In the genomic region with DNA sequence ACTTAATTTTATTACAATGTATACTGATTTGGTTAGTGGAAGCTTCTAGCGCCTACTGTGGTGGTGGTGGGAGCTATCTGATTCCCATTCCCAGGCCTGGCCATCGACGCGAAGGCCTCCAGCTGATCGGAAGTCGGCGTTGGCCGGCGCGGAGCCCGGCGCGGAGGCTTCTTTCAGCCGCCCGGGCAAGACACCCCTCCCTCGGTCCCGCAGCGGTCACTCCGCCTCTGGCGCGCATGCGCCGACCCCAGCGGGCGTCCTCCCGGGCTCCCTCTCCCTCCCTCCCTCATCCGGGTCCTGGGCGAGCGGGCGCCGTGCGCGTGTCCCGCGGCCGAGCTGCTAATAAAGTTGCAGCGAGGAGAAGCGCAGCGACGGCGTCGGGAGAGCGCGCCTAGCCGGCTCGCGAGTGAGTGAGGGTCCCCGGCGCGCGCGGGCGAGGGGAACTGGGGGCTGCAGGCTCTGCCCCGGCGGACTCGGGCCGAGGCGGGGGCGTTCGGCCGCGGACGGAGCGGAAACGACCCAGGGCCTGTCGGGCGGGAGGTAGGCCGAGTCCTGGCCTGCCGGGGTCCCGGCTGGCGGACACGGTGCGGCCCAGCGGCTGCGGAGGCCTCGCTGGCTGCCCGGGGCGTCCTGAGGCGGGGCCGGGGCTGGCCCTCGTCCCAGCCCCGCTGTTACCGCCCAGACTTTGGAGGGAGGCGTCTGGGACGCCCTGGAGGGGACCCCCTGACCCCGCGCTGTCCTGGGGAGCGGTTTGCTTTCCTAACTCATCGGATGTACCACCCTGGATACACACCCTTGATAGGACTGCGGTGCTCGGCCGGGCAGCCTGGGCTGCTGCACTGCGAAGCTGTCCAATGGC, we compare ENCODE assay signal across 1 cellular context.
TF ChIP-seq lines count a peak whose summit lies in the region.

SMAD5 (plus strand) TSS at position 289 of the 859 bp plus-strand sequence. CDS start 20,916 bp downstream, outside the sequence.

TF ChIP-seq in HepG2, 621 proteins besides CTCF, POLR2A, EP300 and RAD21 (continued from another document and continues in another):
- peak; percentile 56; the same call in 1 of the 2 replicates for TF ChIP-seq TMF1 (CRISPR knock-in tag; IDR thresholded peaks at IDR 0.05; ENCODE audit: low read depth)
- TF ChIP-seq, protein P1, sequence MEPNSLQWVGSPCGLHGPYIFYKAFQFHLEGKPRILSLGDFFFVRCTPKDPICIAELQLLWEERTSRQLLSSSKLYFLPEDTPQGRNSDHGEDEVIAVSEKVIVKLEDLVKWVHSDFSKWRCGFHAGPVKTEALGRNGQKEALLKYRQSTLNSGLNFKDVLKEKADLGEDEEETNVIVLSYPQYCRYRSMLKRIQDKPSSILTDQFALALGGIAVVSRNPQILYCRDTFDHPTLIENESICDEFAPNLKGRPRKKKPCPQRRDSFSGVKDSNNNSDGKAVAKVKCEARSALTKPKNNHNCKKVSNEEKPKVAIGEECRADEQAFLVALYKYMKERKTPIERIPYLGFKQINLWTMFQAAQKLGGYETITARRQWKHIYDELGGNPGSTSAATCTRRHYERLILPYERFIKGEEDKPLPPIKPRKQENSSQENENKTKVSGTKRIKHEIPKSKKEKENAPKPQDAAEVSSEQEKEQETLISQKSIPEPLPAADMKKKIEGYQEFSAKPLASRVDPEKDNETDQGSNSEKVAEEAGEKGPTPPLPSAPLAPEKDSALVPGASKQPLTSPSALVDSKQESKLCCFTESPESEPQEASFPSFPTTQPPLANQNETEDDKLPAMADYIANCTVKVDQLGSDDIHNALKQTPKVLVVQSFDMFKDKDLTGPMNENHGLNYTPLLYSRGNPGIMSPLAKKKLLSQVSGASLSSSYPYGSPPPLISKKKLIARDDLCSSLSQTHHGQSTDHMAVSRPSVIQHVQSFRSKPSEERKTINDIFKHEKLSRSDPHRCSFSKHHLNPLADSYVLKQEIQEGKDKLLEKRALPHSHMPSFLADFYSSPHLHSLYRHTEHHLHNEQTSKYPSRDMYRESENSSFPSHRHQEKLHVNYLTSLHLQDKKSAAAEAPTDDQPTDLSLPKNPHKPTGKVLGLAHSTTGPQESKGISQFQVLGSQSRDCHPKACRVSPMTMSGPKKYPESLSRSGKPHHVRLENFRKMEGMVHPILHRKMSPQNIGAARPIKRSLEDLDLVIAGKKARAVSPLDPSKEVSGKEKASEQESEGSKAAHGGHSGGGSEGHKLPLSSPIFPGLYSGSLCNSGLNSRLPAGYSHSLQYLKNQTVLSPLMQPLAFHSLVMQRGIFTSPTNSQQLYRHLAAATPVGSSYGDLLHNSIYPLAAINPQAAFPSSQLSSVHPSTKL (CRISPR knock-in tag; IDR thresholded peaks at IDR 0.05) = peak; percentile 67
- TF ChIP-seq GPN1 (CRISPR knock-in tag; IDR thresholded peaks at IDR 0.05; ENCODE audit: borderline replicate concordance) = 0 out of 2 replicates have a peak, but pooled peaks have one; percentile 16
- TF ChIP-seq SIN3B (IDR thresholded peaks at IDR 0.05; ENCODE audit: low read length) = no peak
- TF ChIP-seq ZSCAN30 (CRISPR knock-in tag; IDR thresholded peaks at IDR 0.05) = no peak; the same call in 1 of the 2 replicates
- peak; percentile 47; the same call in 1 of the 2 replicates for TF ChIP-seq HIVEP1 (CRISPR knock-in tag; IDR thresholded peaks at IDR 0.05)
- no peak for TF ChIP-seq ZNF615 (CRISPR knock-in tag; IDR thresholded peaks at IDR 0.05; ENCODE audit: borderline replicate concordance)
- TF ChIP-seq ZNF280D (CRISPR knock-in tag; IDR thresholded peaks at IDR 0.05) = no peak
- TF ChIP-seq HNRNPL (IDR thresholded peaks at IDR 0.05; ENCODE audit: low read depth, low read length) = no peak
- peak; percentile 22; the same call in 1 of the 2 replicates for TF ChIP-seq ZNF296 (CRISPR knock-in tag; conservative IDR thresholded peaks at IDR 0.05)
- TF ChIP-seq ZNF354B (CRISPR knock-in tag; IDR thresholded peaks at IDR 0.05) = no peak
- TF ChIP-seq ZNF24 (IDR thresholded peaks at IDR 0.05) = no peak
- no peak for TF ChIP-seq FOXO1 (CRISPR knock-in tag; IDR thresholded peaks at IDR 0.05)
- TF ChIP-seq PAF1 (CRISPR knock-in tag; IDR thresholded peaks at IDR 0.05) = no peak
- peak; percentile 61 for TF ChIP-seq HOMEZ (CRISPR knock-in tag; IDR thresholded peaks at IDR 0.05; ENCODE audit: low read depth)
- TF ChIP-seq ZNF253 (CRISPR knock-in tag; IDR thresholded peaks at IDR 0.05; ENCODE audit: borderline replicate concordance) = no peak
- TF ChIP-seq ZFP36L2 (CRISPR knock-in tag; IDR thresholded peaks at IDR 0.05) = no peak
- TF ChIP-seq MAFK (conservative IDR thresholded peaks at IDR 0.05 in 1 of 2, IDR thresholded peaks at IDR 0.05 in 1 of 2; ENCODE audit: low read length in 2 of 2) = no peak
- peak; percentile 93 for TF ChIP-seq SAP130 (CRISPR knock-in tag; IDR thresholded peaks at IDR 0.05; ENCODE audit: low read depth)
- TF ChIP-seq, protein P2, sequence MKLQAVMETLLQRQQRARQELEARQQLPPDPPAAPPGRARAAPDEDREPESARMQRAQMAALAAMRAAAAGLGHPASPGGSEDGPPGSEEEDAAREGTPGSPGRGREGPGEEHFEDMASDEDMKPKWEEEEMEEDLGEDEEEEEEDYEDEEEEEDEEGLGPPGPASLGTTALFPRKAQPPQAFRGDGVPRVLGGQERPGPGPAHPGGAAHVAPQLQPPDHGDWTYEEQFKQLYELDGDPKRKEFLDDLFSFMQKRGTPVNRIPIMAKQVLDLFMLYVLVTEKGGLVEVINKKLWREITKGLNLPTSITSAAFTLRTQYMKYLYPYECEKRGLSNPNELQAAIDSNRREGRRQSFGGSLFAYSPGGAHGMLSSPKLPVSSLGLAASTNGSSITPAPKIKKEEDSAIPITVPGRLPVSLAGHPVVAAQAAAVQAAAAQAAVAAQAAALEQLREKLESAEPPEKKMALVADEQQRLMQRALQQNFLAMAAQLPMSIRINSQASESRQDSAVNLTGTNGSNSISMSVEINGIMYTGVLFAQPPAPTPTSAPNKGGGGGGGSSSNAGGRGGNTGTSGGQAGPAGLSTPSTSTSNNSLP (IDR thresholded peaks at IDR 0.05; ENCODE audit: low read depth, low read length) = no peak
- peak; percentile 91 for TF ChIP-seq RNF2 (conservative IDR thresholded peaks at IDR 0.05; ENCODE audit: low read depth)
- TF ChIP-seq POLR2AphosphoS2 (IDR thresholded peaks at IDR 0.05; ENCODE audit: low read depth, low read length) = peak; percentile 72; the same call in 1 of the 2 replicates
- peak; percentile 65; the same call in 1 of the 2 replicates for TF ChIP-seq ZNF12 (CRISPR knock-in tag; IDR thresholded peaks at IDR 0.05)
- TF ChIP-seq, protein P3, sequence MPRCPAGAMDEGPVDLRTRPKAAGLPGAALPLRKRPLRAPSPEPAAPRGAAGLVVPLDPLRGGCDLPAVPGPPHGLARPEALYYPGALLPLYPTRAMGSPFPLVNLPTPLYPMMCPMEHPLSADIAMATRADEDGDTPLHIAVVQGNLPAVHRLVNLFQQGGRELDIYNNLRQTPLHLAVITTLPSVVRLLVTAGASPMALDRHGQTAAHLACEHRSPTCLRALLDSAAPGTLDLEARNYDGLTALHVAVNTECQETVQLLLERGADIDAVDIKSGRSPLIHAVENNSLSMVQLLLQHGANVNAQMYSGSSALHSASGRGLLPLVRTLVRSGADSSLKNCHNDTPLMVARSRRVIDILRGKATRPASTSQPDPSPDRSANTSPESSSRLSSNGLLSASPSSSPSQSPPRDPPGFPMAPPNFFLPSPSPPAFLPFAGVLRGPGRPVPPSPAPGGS (CRISPR knock-in tag; IDR thresholded peaks at IDR 0.05) = peak; percentile 85
- TF ChIP-seq CREM (IDR thresholded peaks at IDR 0.05) = no peak
- no peak for TF ChIP-seq CREM (CRISPR knock-in tag; IDR thresholded peaks at IDR 0.05)
- peak; percentile 88; the same call in 1 of the 2 replicates for TF ChIP-seq ZNF510 (CRISPR knock-in tag; IDR thresholded peaks at IDR 0.05; ENCODE audit: low read depth)
- TF ChIP-seq AGO1 (IDR thresholded peaks at IDR 0.05; ENCODE audit: low read depth, low read length, poor library complexity, severe bottlenecking) = no peak
- TF ChIP-seq ZNF33A (CRISPR knock-in tag; IDR thresholded peaks at IDR 0.05; ENCODE audit: borderline replicate concordance) = no peak
- TF ChIP-seq ZNF607 (CRISPR knock-in tag; IDR thresholded peaks at IDR 0.05; ENCODE audit: borderline replicate concordance) = peak; percentile 94
- peak; percentile 97 for TF ChIP-seq ZNF589 (CRISPR knock-in tag; conservative IDR thresholded peaks at IDR 0.05)
- peak; percentile 82 for TF ChIP-seq GATAD1 (CRISPR knock-in tag; IDR thresholded peaks at IDR 0.05)
- no peak for TF ChIP-seq ZNF720 (CRISPR knock-in tag; IDR thresholded peaks at IDR 0.05)
- 0 out of 2 replicates have a peak, but pooled peaks have one; percentile 45 for TF ChIP-seq RFXAP (CRISPR knock-in tag; IDR thresholded peaks at IDR 0.05; ENCODE audit: borderline replicate concordance)
- no peak for TF ChIP-seq HMG20B (CRISPR knock-in tag; conservative IDR thresholded peaks at IDR 0.05)
- no peak for TF ChIP-seq PCBP2 (optimal IDR thresholded peaks at IDR 0.05; ENCODE audit: low read depth, low read length, poor library complexity, severe bottlenecking)
- TF ChIP-seq, protein P4, sequence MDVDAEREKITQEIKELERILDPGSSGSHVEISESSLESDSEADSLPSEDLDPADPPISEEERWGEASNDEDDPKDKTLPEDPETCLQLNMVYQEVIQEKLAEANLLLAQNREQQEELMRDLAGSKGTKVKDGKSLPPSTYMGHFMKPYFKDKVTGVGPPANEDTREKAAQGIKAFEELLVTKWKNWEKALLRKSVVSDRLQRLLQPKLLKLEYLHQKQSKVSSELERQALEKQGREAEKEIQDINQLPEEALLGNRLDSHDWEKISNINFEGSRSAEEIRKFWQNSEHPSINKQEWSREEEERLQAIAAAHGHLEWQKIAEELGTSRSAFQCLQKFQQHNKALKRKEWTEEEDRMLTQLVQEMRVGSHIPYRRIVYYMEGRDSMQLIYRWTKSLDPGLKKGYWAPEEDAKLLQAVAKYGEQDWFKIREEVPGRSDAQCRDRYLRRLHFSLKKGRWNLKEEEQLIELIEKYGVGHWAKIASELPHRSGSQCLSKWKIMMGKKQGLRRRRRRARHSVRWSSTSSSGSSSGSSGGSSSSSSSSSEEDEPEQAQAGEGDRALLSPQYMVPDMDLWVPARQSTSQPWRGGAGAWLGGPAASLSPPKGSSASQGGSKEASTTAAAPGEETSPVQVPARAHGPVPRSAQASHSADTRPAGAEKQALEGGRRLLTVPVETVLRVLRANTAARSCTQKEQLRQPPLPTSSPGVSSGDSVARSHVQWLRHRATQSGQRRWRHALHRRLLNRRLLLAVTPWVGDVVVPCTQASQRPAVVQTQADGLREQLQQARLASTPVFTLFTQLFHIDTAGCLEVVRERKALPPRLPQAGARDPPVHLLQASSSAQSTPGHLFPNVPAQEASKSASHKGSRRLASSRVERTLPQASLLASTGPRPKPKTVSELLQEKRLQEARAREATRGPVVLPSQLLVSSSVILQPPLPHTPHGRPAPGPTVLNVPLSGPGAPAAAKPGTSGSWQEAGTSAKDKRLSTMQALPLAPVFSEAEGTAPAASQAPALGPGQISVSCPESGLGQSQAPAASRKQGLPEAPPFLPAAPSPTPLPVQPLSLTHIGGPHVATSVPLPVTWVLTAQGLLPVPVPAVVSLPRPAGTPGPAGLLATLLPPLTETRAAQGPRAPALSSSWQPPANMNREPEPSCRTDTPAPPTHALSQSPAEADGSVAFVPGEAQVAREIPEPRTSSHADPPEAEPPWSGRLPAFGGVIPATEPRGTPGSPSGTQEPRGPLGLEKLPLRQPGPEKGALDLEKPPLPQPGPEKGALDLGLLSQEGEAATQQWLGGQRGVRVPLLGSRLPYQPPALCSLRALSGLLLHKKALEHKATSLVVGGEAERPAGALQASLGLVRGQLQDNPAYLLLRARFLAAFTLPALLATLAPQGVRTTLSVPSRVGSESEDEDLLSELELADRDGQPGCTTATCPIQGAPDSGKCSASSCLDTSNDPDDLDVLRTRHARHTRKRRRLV (CRISPR knock-in tag; IDR thresholded peaks at IDR 0.05) = no peak; the same call in 1 of the 2 replicates
- no peak for TF ChIP-seq ZNF20 (CRISPR knock-in tag; IDR thresholded peaks at IDR 0.05)
- no peak for TF ChIP-seq DBP (CRISPR knock-in tag; IDR thresholded peaks at IDR 0.05; ENCODE audit: not compliant biosample characterization)
- peak; percentile 74; the same call in 1 of the 2 replicates for TF ChIP-seq ZSCAN9 (CRISPR knock-in tag; IDR thresholded peaks at IDR 0.05; ENCODE audit: borderline replicate concordance)
- TF ChIP-seq ZNF235 (CRISPR knock-in tag; IDR thresholded peaks at IDR 0.05; ENCODE audit: borderline replicate concordance) = no peak
- peak; percentile 92 for TF ChIP-seq HES4 (CRISPR knock-in tag; IDR thresholded peaks at IDR 0.05; ENCODE audit: borderline replicate concordance)
- peak; percentile 85; the same call in 1 of the 2 replicates for TF ChIP-seq ZBTB8A (CRISPR knock-in tag; IDR thresholded peaks at IDR 0.05; ENCODE audit: borderline replicate concordance, low read depth)
